ENCODE assay signal across 25 cellular contexts in the genomic region with DNA sequence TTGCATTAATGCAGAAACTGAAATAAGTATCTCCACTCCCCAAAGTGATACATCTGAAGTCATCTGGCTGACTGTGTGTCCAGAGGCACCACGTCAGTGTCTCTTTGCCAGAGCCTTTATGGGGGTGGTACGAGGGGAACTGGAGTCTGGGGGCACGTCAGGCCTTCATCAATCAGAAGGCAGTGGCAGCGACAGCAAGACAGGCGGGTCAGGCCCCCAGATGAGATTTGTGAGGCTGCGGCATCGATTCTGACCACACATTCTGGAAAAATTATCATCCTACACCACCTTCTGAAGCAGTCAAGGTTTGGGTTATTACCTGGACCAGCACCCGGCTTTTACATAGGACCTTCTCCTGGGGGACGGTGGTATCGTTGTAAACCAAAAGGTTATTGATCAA.
A peak's percentile ranks its signal among the peaks of the same experiment; 100 is the strongest.
DNase-seq lines count a peak whose midpoint lies in the region; ATAC-seq and TF ChIP-seq lines count a peak whose summit lies in the region.
"Had no signal": no experiment of that assay in that cellular context is flagged by ENCODE, and none has a peak within 500 bp of the region (broad histone marks: within the 10 kb centered on the region; RNA-seq: fewer than 3 reads in every experiment).

No MANE protein-coding gene starts in this region.

- H4K20me1 ChIP-seq in osteoblast (ENCODE audit: insufficient read depth, low read length): no peaks in the 10 kb centered on the region
- H4K20me1 ChIP-seq: BLaER1 had no signal

- no peak for TF ChIP-seq POLR2A in sigmoid colon (IDR thresholded peaks at IDR 0.05)

- TF ChIP-seq EP300 in sigmoid colon (IDR thresholded peaks at IDR 0.05): no peak

- no peak overlapping the region for H3K4me3 ChIP-seq in left ventricle myocardium inferior
- no peak overlapping the region for H3K4me3 ChIP-seq in osteoblast (ENCODE audit: insufficient read depth, low read length)
- H3K4me3 ChIP-seq in sigmoid colon: no peak overlapping the region
- H3K4me3 ChIP-seq: BLaER1, GM12878 had no signal

- H3K9me3 ChIP-seq in left ventricle myocardium inferior (replicated peaks): no peaks in the 10 kb centered on the region
- no peaks in the 10 kb centered on the region for H3K9me3 ChIP-seq in osteoblast (ENCODE audit: low read depth, low read length)
- H3K9me3 ChIP-seq in sigmoid colon: no peaks in the 10 kb centered on the region
- H3K9me3 ChIP-seq in T-helper 17 cell (ENCODE audit: control insufficient read depth, low read length, poor library complexity, severe bottlenecking): no peaks in the 10 kb centered on the region
- H3K9me3 ChIP-seq: BE2C had no signal

- 93 to 96% methylated on average over 10 of the region's 10 CpGs for WGBS in sigmoid colon, 2 donors

- TF ChIP-seq CTCF in left ventricle myocardium inferior (IDR thresholded peaks at IDR 0.05; ENCODE audit: borderline replicate concordance) (no peak), osteoblast (IDR thresholded peaks at IDR 0.05; ENCODE audit: extremely low read depth, low read depth, low read length) (no peak), sigmoid colon (IDR thresholded peaks at IDR 0.05) (no peak)

- H3K27ac Mint-ChIP-seq in T-helper 17 cell: no peak overlapping the region
- H3K27ac Mint-ChIP-seq: CD14-positive monocyte; CD4-positive, alpha-beta memory T cell; CD4-positive, CD25-positive, alpha-beta regulatory T cell; CD8-positive, alpha-beta memory T cell had no signal

- H3K4me3 Mint-ChIP-seq in T-helper 17 cell: no peak overlapping the region
- no peak overlapping the region for H3K4me3 Mint-ChIP-seq in activated T-cell treated with anti-CD3 and anti-CD28 coated beads, Interleukin-2, amount 50 U/mL, for 4 hours
- H3K4me3 Mint-ChIP-seq: CD14-positive monocyte; CD4-positive, alpha-beta memory T cell; CD4-positive, CD25-positive, alpha-beta regulatory T cell; CD8-positive, alpha-beta memory T cell had no signal

- H3K79me2 ChIP-seq in osteoblast (ENCODE audit: insufficient read depth, low read length): no peaks in the 10 kb centered on the region

- no peak overlapping the region for H3K4me2 ChIP-seq in osteoblast (ENCODE audit: insufficient read depth, low read length)
- H3K4me2 ChIP-seq: BLaER1 had no signal

- ATAC-seq in T-helper 17 cell: no peak
- ATAC-seq in activated T-cell treated with anti-CD3 and anti-CD28 coated beads, Interleukin-2, amount 50 U/mL, for 4 hours: no peak
- ATAC-seq: GM12878 had no signal

- no peaks in the 10 kb centered on the region for H3K27me3 ChIP-seq in left ventricle myocardium inferior (ENCODE audit: low read depth)
- no peaks in the 10 kb centered on the region for H3K27me3 ChIP-seq in osteoblast (ENCODE audit: insufficient read depth, low read length)
- H3K27me3 ChIP-seq in sigmoid colon: no peaks in the 10 kb centered on the region
- H3K27me3 ChIP-seq: BE2C, BLaER1 had no signal

- H3K4me1 Mint-ChIP-seq in T-helper 17 cell: no peaks in the 10 kb centered on the region
- no peaks in the 10 kb centered on the region for H3K4me1 Mint-ChIP-seq in activated T-cell treated with anti-CD3 and anti-CD28 coated beads, Interleukin-2, amount 50 U/mL, for 4 hours (ENCODE audit: low read depth)
- H3K4me1 Mint-ChIP-seq: CD14-positive monocyte had no signal

- H3K36me3 ChIP-seq in left ventricle myocardium inferior: no peaks in the 10 kb centered on the region
- H3K36me3 ChIP-seq in osteoblast (ENCODE audit: insufficient read depth, low read length): no peaks in the 10 kb centered on the region
- H3K36me3 ChIP-seq in sigmoid colon: no peaks in the 10 kb centered on the region
- H3K36me3 ChIP-seq: BE2C had no signal

- DNase-seq in cardiac septum (ENCODE audit: low spot score) (peak; percentile 36), left ventricle myocardium inferior (no peak), osteoblast (ENCODE audit: insufficient read length, low spot score, missing footprints) (peak; percentile 45), sigmoid colon (peak; percentile 9), T-helper 17 cell (no peak), nucleus accumbens (lab: John Stamatoyannopoulos, UW) (no peak)
- no peak for DNase-seq in activated T-cell treated with anti-CD3 and anti-CD28 coated beads, Interleukin-2, amount 50 U/mL, for 4 hours
- DNase-seq: 8988T; ACHN; BE2C; C1 segment of cervical spinal cord; CD4-positive, alpha-beta memory T cell; CD4-positive, CD25-positive, alpha-beta regulatory T cell; CD8-positive, alpha-beta memory T cell; COR-L47; DMS 273 treated with DMSO at 0.1 percent for 48 hours; DMS153; DMS53; DMS79; DND-41; EL; GDM1 had no signal

- no peak overlapping the region for H2AFZ ChIP-seq in osteoblast (ENCODE audit: low read length)

- intact Hi-C loops in cardiac septum (cut with DNase I): no loop called here
- intact Hi-C loops in left ventricle myocardium inferior (cut with micrococcal nuclease): no loop called here
- intact Hi-C loops in sigmoid colon (cut with DNase I): no loop called here

- no peaks in the 10 kb centered on the region for H3K9me3 Mint-ChIP-seq in activated T-cell treated with anti-CD3 and anti-CD28 coated beads, Interleukin-2, amount 50 U/mL, for 4 hours
- H3K9me3 Mint-ChIP-seq: CD4-positive, CD25-positive, alpha-beta regulatory T cell; CD8-positive, alpha-beta memory T cell had no signal

- no peak overlapping the region for H3K27ac ChIP-seq in left ventricle myocardium inferior (replicated peaks)
- no peak overlapping the region for H3K27ac ChIP-seq in osteoblast (ENCODE audit: low read depth, low read length)
- no peak overlapping the region for H3K27ac ChIP-seq in sigmoid colon
- H3K27ac ChIP-seq: BLaER1 had no signal

- H3K27me3 Mint-ChIP-seq in T-helper 17 cell: peaks cover 3% of the 10 kb centered on the region
- H3K27me3 Mint-ChIP-seq in activated T-cell treated with anti-CD3 and anti-CD28 coated beads, Interleukin-2, amount 50 U/mL, for 4 hours (ENCODE audit: low read depth): peaks cover 12% of the 10 kb centered on the region

- no peaks in the 10 kb centered on the region for H3K36me3 Mint-ChIP-seq in T-helper 17 cell (ENCODE audit: low read depth)
- no peaks in the 10 kb centered on the region for H3K36me3 Mint-ChIP-seq in activated T-cell treated with anti-CD3 and anti-CD28 coated beads, Interleukin-2, amount 50 U/mL, for 4 hours (ENCODE audit: insufficient read depth)
- H3K36me3 Mint-ChIP-seq: CD14-positive monocyte; CD4-positive, alpha-beta memory T cell; CD4-positive, CD25-positive, alpha-beta regulatory T cell had no signal

- H3K4me1 ChIP-seq in left ventricle myocardium inferior: no peaks in the 10 kb centered on the region
- peaks cover 10% of the 10 kb centered on the region for H3K4me1 ChIP-seq in osteoblast (ENCODE audit: insufficient read depth, low read length)
- H3K4me1 ChIP-seq in sigmoid colon: peaks cover 0 to 7% (median 0%) of the 10 kb centered on the region in 4 donors

Comparison
In these comparisons a context has a peak if more than half of its experiments do, and no peak if none do; other contexts are left out.
1. DNase-seq: peak in cardiac septum (single experiment), osteoblast (single experiment) and sigmoid colon (single experiment); none in left ventricle myocardium inferior (single experiment), T-helper 17 cell (0 of 3), activated T-cell treated with anti-CD3 and anti-CD28 coated beads, Interleukin-2, amount 50 U/mL, for 4 hours (single experiment) and nucleus accumbens (0 of 56).